Comparison of ENCODE assay signal across 12 cellular contexts in genomic region chr1:169112241-169112640, GRCh38. TPM values are rescaled to one million over a fixed set of nuclear protein-coding genes. Genes with fewer than 3 reads are reported as not detected.
DNase-seq lines count a peak whose midpoint lies in the region; ATAC-seq, FAIRE-seq and TF ChIP-seq lines count a peak whose summit lies in the region.
"Had no signal": no experiment of that assay in that cellular context is flagged by ENCODE, and none has a peak within 500 bp of the region (broad histone marks: within the 10 kb centered on the region; RNA-seq: fewer than 3 reads in every experiment).

No MANE protein-coding gene starts in this region.

- H3K4me2 ChIP-seq in PC-9 = peak overlapping the region; percentile 94
- H3K4me2 ChIP-seq in trophoblast cell (ENCODE audit: low read length) = no peak overlapping the region

- DNase-seq in GM12891 (ENCODE audit: insufficient read length, low spot score) = no peak
- DNase-seq in PC-9 = no peak
- peak; percentile 63 for DNase-seq in fibroblast of pulmonary artery (ENCODE audit: low read depth)
- DNase-seq in trophoblast cell = no peak
- no peak for DNase-seq in ACHN
- no peak for DNase-seq in activated CD4-positive, alpha-beta T cell treated with anti-CD3 and anti-CD28 coated beads for 4 hours
- DNase-seq in NCI-H524 treated with DMSO at 0.1 percent for 48 hours (lab: John Stamatoyannopoulos, UW) = no peak
- DNase-seq: CD4-positive, alpha-beta T cell; NCI-H1417 had no signal

- no peak overlapping the region for H4K12ac ChIP-seq in trophoblast cell (ENCODE audit: low read depth, low read length)

- H4K8ac ChIP-seq in trophoblast cell (ENCODE audit: low read depth, low read length) = peak overlapping the region; percentile 3

- TF ChIP-seq CTCF in PC-9 (conservative IDR thresholded peaks at IDR 0.05) (no peak), fibroblast of pulmonary artery (IDR thresholded peaks at IDR 0.05; ENCODE audit: low read length, missing control alignments) (no peak)

- no CpG with 5 or more reads among the region's 6 CpGs for WGBS in trophoblast cell (ENCODE audit: extremely low coverage, insufficient coverage, insufficient read length)

- H4K91ac ChIP-seq in trophoblast cell (ENCODE audit: low read depth, low read length) = peak overlapping the region; percentile 7

- peak overlapping the region; percentile 52 for H2AK5ac ChIP-seq in trophoblast cell (ENCODE audit: low read length)

- peak; percentile 20 for FAIRE-seq in GM12891 (lab: Jason Lieb, UNC)
- FAIRE-seq: GM12878, keratinocyte had no signal

- H3K4ac ChIP-seq in trophoblast cell (ENCODE audit: low read depth, low read length) = no peak overlapping the region

- no peak overlapping the region for H3K23ac ChIP-seq in trophoblast cell (ENCODE audit: low read length)

- H3K4me3 ChIP-seq in PC-9 = no peak overlapping the region
- no peak overlapping the region for H3K4me3 ChIP-seq in fibroblast of pulmonary artery (replicated peaks; ENCODE audit: low read depth, low read length)
- H3K4me3 ChIP-seq in trophoblast cell (ENCODE audit: low read depth, low read length) = no peak overlapping the region
- H3K4me3 ChIP-seq: GM12878 had no signal

- H3K27me3 ChIP-seq in PC-9 (ENCODE audit: insufficient read depth, low read depth) (no peaks in the 10 kb centered on the region), trophoblast cell (ENCODE audit: insufficient read depth, low read length) (no peaks in the 10 kb centered on the region)

- peaks cover 51% of the 10 kb centered on the region for H3F3A ChIP-seq in PC-9 (ENCODE audit: insufficient read depth, low read depth)

- H2BK120ac ChIP-seq in trophoblast cell (ENCODE audit: insufficient read depth, low read length, poor library complexity) = peak overlapping the region; percentile 46

- no peak for TF ChIP-seq POLR2A in GM12891 (IDR thresholded peaks at IDR 0.05; ENCODE audit: low read depth, low read length)

- no peak overlapping the region for H2AFZ ChIP-seq in PC-9
- H2AFZ ChIP-seq in trophoblast cell (ENCODE audit: insufficient read depth, low read length, poor library complexity) = no peak overlapping the region

- H3K36me3 ChIP-seq in PC-9 (ENCODE audit: low read depth) (peaks cover 46% of the 10 kb centered on the region), trophoblast cell (ENCODE audit: control insufficient read depth in 1 of 2, insufficient read depth in 2 of 2, low read length in 2 of 2) (peaks cover 25 to 35% of the 10 kb centered on the region in 2 experiments)

- H3K79me2 ChIP-seq in PC-9 (ENCODE audit: low read depth) (peaks cover 99% of the 10 kb centered on the region), trophoblast cell (ENCODE audit: control insufficient read depth, insufficient read depth, low read length, poor library complexity) (peaks cover 17% of the 10 kb centered on the region)

- H3K9ac ChIP-seq in trophoblast cell (ENCODE audit: low read length) = no peak overlapping the region

- no peaks in the 10 kb centered on the region for H3K9me3 ChIP-seq in PC-9 (ENCODE audit: insufficient read depth, low read depth)
- no peaks in the 10 kb centered on the region for H3K9me3 ChIP-seq in trophoblast cell (ENCODE audit: insufficient read depth, low read depth, low read length)

- H2BK12ac ChIP-seq in trophoblast cell (ENCODE audit: low read length) = peak overlapping the region; percentile 69

- H4K20me1 ChIP-seq in PC-9 (ENCODE audit: insufficient read depth) = no peaks in the 10 kb centered on the region

- H3K18ac ChIP-seq in trophoblast cell (ENCODE audit: low read length) = peak overlapping the region; percentile 76

- H3K14ac ChIP-seq in trophoblast cell (ENCODE audit: low read length) = peak overlapping the region; percentile 16

- H3K79me1 ChIP-seq in trophoblast cell (ENCODE audit: low read length) = peaks cover 25% of the 10 kb centered on the region

- POLR2A ChIA-PET in PC-9 (lab: Charles Lee; ENCODE audit: unreplicated experiment) = no interaction called here

- peaks cover 59% of the 10 kb centered on the region for H3K4me1 ChIP-seq in PC-9 (replicated peaks; ENCODE audit: insufficient read depth)
- H3K4me1 ChIP-seq in trophoblast cell (ENCODE audit: control insufficient read depth in 1 of 2, insufficient read depth in 2 of 2, low read length in 2 of 2) = peaks cover 22 to 35% of the 10 kb centered on the region in 2 experiments

- H3K27ac ChIP-seq in PC-9 (peak overlapping the region; percentile 83), trophoblast cell (ENCODE audit: low read depth, low read length) (peak overlapping the region; percentile 6)

- in situ Hi-C loops in ACHN (cut with HindIII; ENCODE audit: low pct_ligation_motif_present, low pct_unique_long_range_greater_than_20kb, low sequenced_read_pairs) = no loop called here

- H3K9me2 ChIP-seq in PC-9 (ENCODE audit: insufficient read depth) = no peaks in the 10 kb centered on the region

- CTCF ChIA-PET in PC-9 (lab: Charles Lee) = no interaction called here

- intact Hi-C loops in PC-9 (cut with micrococcal nuclease; ENCODE audit: unreplicated experiment) = loop anchor here (2.0 kb wide), 1 partner anchor 483 kb away; no protein-coding TSS in a partner anchor

- no TSS peak for BruUV-seq in PC-9 (replicated peaks; lab: Mats Ljungman, UMichigan)

- ATAC-seq in HG03460 (IDR thresholded peaks at IDR 0.05; ENCODE audit: unreplicated experiment) = no peak
- ATAC-seq: GM12878 had no signal

- peak overlapping the region; percentile 44 for H2BK5ac ChIP-seq in trophoblast cell (ENCODE audit: low read depth, low read length, poor library complexity)

TF ChIP-seq in GM12891, 5 proteins besides CTCF, POLR2A, EP300 and RAD21:
- TF ChIP-seq TAF1 (IDR thresholded peaks at IDR 0.05; ENCODE audit: low read depth, low read length) (no peak), POLR2AphosphoS5 (IDR thresholded peaks at IDR 0.05; ENCODE audit: low read depth, low read length) (no peak), POU2F2 (IDR thresholded peaks at IDR 0.05; ENCODE audit: low read depth, low read length) (no peak), PAX5 (IDR thresholded peaks at IDR 0.05; ENCODE audit: insufficient read depth, low read length, severe bottlenecking) (no peak), SPI1 (IDR thresholded peaks at IDR 0.05; ENCODE audit: low read depth, low read length) (no peak)

RNA-seq across cellular contexts. Expression of gene ATP1B1, which starts 5.8 kb away (rescaled TPM):
- 14.9 TPM for polyA plus RNA-seq in GM12891 (2012; ENCODE audit: low read depth, missing spikeins)
- 110 and 113 TPM in 2 replicates for total RNA-seq in PC-9 (2021)
- 250 and 251 TPM in 2 replicates for polyA plus RNA-seq in trophoblast cell (2013)
